Comparison of ENCODE assay signal across 18 cellular contexts in genomic region chr17:63071797-63072196, GRCh38.
"Had no signal": no experiment of that assay in that cellular context is flagged by ENCODE, and none has a peak within 500 bp of the region (broad histone marks: within the 10 kb centered on the region; RNA-seq: fewer than 3 reads in every experiment).

No MANE protein-coding gene starts in this region.

- ATAC-seq: effector memory CD8-positive, alpha-beta T cell; gastrocnemius medialis; left colon; mucosa of descending colon; naive thymus-derived CD8-positive, alpha-beta T cell; psoas muscle; right lobe of liver; stimulated activated naive B cell treated with anti-CD40 and anti-IgM and Interleukin-4, amounts not matched to agents 10 μg/mL and 1 μg/mL and 100 μg/mL, for 72 hours had no signal

- H3K27me3 ChIP-seq: esophagus muscularis mucosa, gastrocnemius medialis, neutrophil, right lobe of liver, spleen had no signal

- H3K9me3 Mint-ChIP-seq: dendritic cell treated with granulocyte-macrophage colony-stimulating factor and Interleukin-4, amounts not matched to agents 40 ng/mL and 50 ng/mL, for 4 days; effector memory CD8-positive, alpha-beta T cell; naive thymus-derived CD8-positive, alpha-beta T cell; stimulated activated naive B cell treated with anti-CD40 and anti-IgM and Interleukin-4, amounts not matched to agents 10 μg/mL and 1 μg/mL and 100 μg/mL, for 72 hours had no signal

- H3K4me3 ChIP-seq: esophagus muscularis mucosa, gastrocnemius medialis, mucosa of descending colon, psoas muscle, right lobe of liver, spleen had no signal

- H3K9me3 ChIP-seq: esophagus muscularis mucosa, gastrocnemius medialis, mucosa of descending colon, neutrophil, psoas muscle, right lobe of liver, spleen had no signal

- H3K4me3 Mint-ChIP-seq: dendritic cell treated with granulocyte-macrophage colony-stimulating factor and Interleukin-4, amounts not matched to agents 40 ng/mL and 50 ng/mL, for 4 days; effector memory CD8-positive, alpha-beta T cell; naive thymus-derived CD8-positive, alpha-beta T cell; stimulated activated naive B cell treated with anti-CD40 and anti-IgM and Interleukin-4, amounts not matched to agents 10 μg/mL and 1 μg/mL and 100 μg/mL, for 72 hours had no signal

- H3K27me3 Mint-ChIP-seq: dendritic cell treated with granulocyte-macrophage colony-stimulating factor and Interleukin-4, amounts not matched to agents 40 ng/mL and 50 ng/mL, for 4 days; effector memory CD8-positive, alpha-beta T cell; naive thymus-derived CD8-positive, alpha-beta T cell; stimulated activated naive B cell treated with anti-CD40 and anti-IgM and Interleukin-4, amounts not matched to agents 10 μg/mL and 1 μg/mL and 100 μg/mL, for 72 hours had no signal

- H3K4me1 ChIP-seq: esophagus muscularis mucosa, gastrocnemius medialis, psoas muscle, right lobe of liver had no signal

- DNase-seq: effector memory CD8-positive, alpha-beta T cell; gastrocnemius medialis; left colon; mucosa of descending colon; naive thymus-derived CD8-positive, alpha-beta T cell; psoas muscle; retina; right lobe of liver; spleen; stimulated activated CD4-positive, alpha-beta T cell treated with anti-CD3 and anti-CD28 coated beads, Interleukin-15, amount 100 ng/mL, for 24 hours; stimulated activated CD4-positive, alpha-beta T cell treated with anti-CD3 and anti-CD28 coated beads, Interleukin-1b, Interleukin-23, amount 100 ng/mL, for 48 hours; stimulated activated CD4-positive, alpha-beta T cell treated with anti-CD3 and anti-CD28 coated beads, Interleukin-4, amount 100 ng/mL, for 24 hours; stimulated activated naive B cell treated with anti-CD40 and anti-IgM and Interleukin-4, amounts not matched to agents 10 μg/mL and 1 μg/mL and 100 μg/mL, for 72 hours; trophoblast cell had no signal

- H3K27ac Mint-ChIP-seq: dendritic cell treated with granulocyte-macrophage colony-stimulating factor and Interleukin-4, amounts not matched to agents 40 ng/mL and 50 ng/mL, for 4 days; effector memory CD8-positive, alpha-beta T cell; naive thymus-derived CD8-positive, alpha-beta T cell; stimulated activated naive B cell treated with anti-CD40 and anti-IgM and Interleukin-4, amounts not matched to agents 10 μg/mL and 1 μg/mL and 100 μg/mL, for 72 hours had no signal

- H3K36me3 ChIP-seq: esophagus muscularis mucosa, gastrocnemius medialis, neutrophil, right lobe of liver, spleen had no signal

- H3K27ac ChIP-seq: epithelial cell of prostate, esophagus muscularis mucosa, gastrocnemius medialis, neutrophil, psoas muscle, right lobe of liver, spleen had no signal

- H3K36me3 Mint-ChIP-seq: stimulated activated naive B cell treated with anti-CD40 and anti-IgM and Interleukin-4, amounts not matched to agents 10 μg/mL and 1 μg/mL and 100 μg/mL, for 72 hours had no signal
